Comparison of ENCODE assay signal across 9 cellular contexts in the genomic region with DNA sequence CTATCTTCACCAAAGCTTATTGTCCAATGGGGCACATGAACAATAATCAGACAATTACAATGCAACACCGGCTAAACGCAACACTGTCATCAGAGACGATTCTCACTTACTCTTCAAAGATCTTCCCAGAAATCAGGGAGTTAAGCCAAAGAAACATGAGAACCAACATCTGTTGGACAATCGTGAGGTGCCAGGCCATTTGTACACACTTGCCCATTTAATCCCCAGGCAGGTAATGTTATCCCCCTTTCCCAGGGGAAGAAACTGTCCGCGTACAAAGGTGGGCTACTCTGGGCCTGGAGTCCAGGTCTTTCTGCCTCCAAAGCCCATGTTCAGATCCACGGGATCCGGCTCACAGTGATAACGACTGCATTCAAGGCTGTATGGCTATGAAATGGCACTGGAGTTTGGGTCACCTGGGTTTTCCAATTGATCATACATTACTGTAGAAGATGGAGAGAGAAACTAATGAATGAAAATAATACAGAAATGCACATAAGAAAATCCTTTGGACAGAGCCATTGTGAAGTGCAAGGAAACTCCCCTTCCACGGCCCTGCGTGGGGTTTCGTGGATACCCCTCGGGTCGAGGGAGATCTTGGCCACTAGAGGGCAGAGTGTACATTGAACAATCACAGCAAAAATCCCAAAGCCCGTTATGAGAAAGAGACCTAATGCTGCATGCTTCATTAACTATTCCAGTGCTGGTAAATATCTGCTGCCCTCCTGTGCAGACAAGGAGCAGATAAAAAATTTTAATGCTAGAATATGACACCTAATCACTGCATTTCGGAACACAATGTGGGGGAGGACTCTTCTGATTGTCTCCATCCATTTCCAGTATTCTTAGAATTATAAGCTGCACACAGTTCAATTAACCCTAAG.
A peak's percentile ranks its signal among the peaks of the same experiment; 100 is the strongest.
DNase-seq lines count a peak whose midpoint lies in the region; ATAC-seq and TF ChIP-seq lines count a peak whose summit lies in the region.
"Had no signal": no experiment of that assay in that cellular context is flagged by ENCODE, and none has a peak within 500 bp of the region (broad histone marks: within the 10 kb centered on the region; RNA-seq: fewer than 3 reads in every experiment).

No MANE protein-coding gene starts in this region.

- H2AFZ ChIP-seq in DND-41 (ENCODE audit: low read depth, low read length): no peak overlapping the region
- no peak overlapping the region for H2AFZ ChIP-seq in fibroblast of lung (ENCODE audit: low read length)

- H3K27me3 ChIP-seq in DND-41 (ENCODE audit: insufficient read depth, low read length, poor library complexity): no peaks in the 10 kb centered on the region
- no peaks in the 10 kb centered on the region for H3K27me3 ChIP-seq in fibroblast of lung (ENCODE audit: control insufficient read depth, insufficient read depth, low read length)

- H3K9ac ChIP-seq in DND-41 (ENCODE audit: low read depth, low read length): no peak overlapping the region
- H3K9ac ChIP-seq in fibroblast of lung (ENCODE audit: insufficient read depth, low read length): no peak overlapping the region

- no peaks in the 10 kb centered on the region for H3K9me3 ChIP-seq in DND-41 (ENCODE audit: insufficient read depth, low read length, severe bottlenecking)
- no peaks in the 10 kb centered on the region for H3K9me3 ChIP-seq in fibroblast of lung (ENCODE audit: control insufficient read depth, insufficient read depth, low read depth, low read length)

- DNase-seq in DND-41 (peak; percentile 70), NCI-H82 treated with DMSO at 0.1 percent for 48 hours (lab: John Stamatoyannopoulos, UW; ENCODE audit: unreplicated experiment) (peak; percentile 44), activated T-cell treated with anti-CD3 and anti-CD28 coated beads for 4 hours (peak; percentile 41), fibroblast of lung (ENCODE audit: low read depth in 2 of 2) (peak; percentile 41 to 61), nucleus accumbens (lab: John Stamatoyannopoulos, UW) (peak in 43 of 56 donors; percentile 8 to 83 (median 35)), ureter (ENCODE audit: low spot score) (peak; percentile 51)
- DNase-seq: activated B cell treated with CpG ODN at 0.5 μM for 24 hours had no signal

- H3K79me2 ChIP-seq in DND-41 (ENCODE audit: insufficient read depth, low read length) (no peaks in the 10 kb centered on the region), fibroblast of lung (ENCODE audit: control insufficient read depth, insufficient read depth, low read length) (no peaks in the 10 kb centered on the region)

- peak; percentile 90 for TF ChIP-seq CTCF in DND-41 (IDR thresholded peaks at IDR 0.05; ENCODE audit: borderline replicate concordance, extremely low read depth, low read length, poor library complexity, severe bottlenecking)
- peak; percentile 73 to 85 for TF ChIP-seq CTCF in fibroblast of lung (conservative IDR thresholded peaks at IDR 0.05 in 1 of 2, IDR thresholded peaks at IDR 0.05 in 1 of 2; ENCODE audit: low read depth in 1 of 2, low read length in 2 of 2)

- H4K20me1 ChIP-seq in DND-41 (ENCODE audit: insufficient read depth, low read length): no peaks in the 10 kb centered on the region
- H4K20me1 ChIP-seq in fibroblast of lung (ENCODE audit: control insufficient read depth, extremely low read depth, insufficient read depth, low read length): no peaks in the 10 kb centered on the region

- H3K36me3 ChIP-seq in DND-41 (ENCODE audit: insufficient read depth, low read length): no peaks in the 10 kb centered on the region
- H3K36me3 ChIP-seq in fibroblast of lung (ENCODE audit: control insufficient read depth, insufficient read depth, low read length): no peaks in the 10 kb centered on the region

- ATAC-seq in DND-41 (ENCODE audit: insufficient read depth, low read depth) (peak; percentile 88), HG03103 (IDR thresholded peaks at IDR 0.05; ENCODE audit: low read depth, unreplicated experiment) (peak; percentile 58), HG02973 (IDR thresholded peaks at IDR 0.05; ENCODE audit: unreplicated experiment) (no peak)

- H3K4me1 ChIP-seq in DND-41 (ENCODE audit: insufficient read depth, low read length) (peaks cover 8% of the 10 kb centered on the region), fibroblast of lung (ENCODE audit: control insufficient read depth, extremely low read depth, insufficient read depth, low read length) (no peaks in the 10 kb centered on the region)

- H3K4me3 ChIP-seq in DND-41 (ENCODE audit: low read depth in 1 of 2, low read length in 2 of 2) (no peak overlapping the region), fibroblast of lung (replicated peaks in 1 of 4; ENCODE audit: control extremely low read depth in 1 of 4, insufficient read depth in 1 of 4, low read depth in 3 of 4, low read length in 4 of 4) (no peak overlapping the region)

- H3K4me2 ChIP-seq in DND-41 (ENCODE audit: insufficient read depth, low read length) (no peak overlapping the region), fibroblast of lung (ENCODE audit: extremely low read depth, insufficient read depth, low read length) (no peak overlapping the region)

- H3K27ac ChIP-seq in DND-41 (ENCODE audit: low read length): no peak overlapping the region
- H3K27ac ChIP-seq in fibroblast of lung (ENCODE audit: insufficient read depth, low read length): no peak overlapping the region
